Comparison of ENCODE assay signal across 9 cellular contexts in genomic region chr11:36408476-36409136, GRCh38.
A peak's percentile ranks its signal among the peaks of the same experiment; 100 is the strongest.
DNase-seq lines count a peak whose midpoint lies in the region; ATAC-seq and TF ChIP-seq lines count a peak whose summit lies in the region.
"Had no signal": no experiment of that assay in that cellular context is flagged by ENCODE, and none has a peak within 500 bp of the region (broad histone marks: within the 10 kb centered on the region; RNA-seq: fewer than 3 reads in every experiment).

No MANE protein-coding gene starts in this region.

- no peaks in the 10 kb centered on the region for H3K9me3 Mint-ChIP-seq in activated naive CD4-positive, alpha-beta T cell treated with anti-CD3 and anti-CD28 coated beads, Interleukin-2, amount 10 ng/mL, durations not matched to agents 7 days and 5 days
- H3K9me3 Mint-ChIP-seq in activated T-helper 17 cell treated with anti-CD3 and anti-CD28 coated beads, Interleukin-2, amount 50 U/mL, for 72 hours, result no peaks in the 10 kb centered on the region
- H3K9me3 Mint-ChIP-seq in progenitor cell of endocrine pancreas (ENCODE audit: low read depth), result no peaks in the 10 kb centered on the region

- H3K27me3 ChIP-seq in subcutaneous abdominal adipose tissue (ENCODE audit: control insufficient read depth in 5 of 5, insufficient read depth in 4 of 5, low read length in 5 of 5) (no peaks in the 10 kb centered on the region), SK-N-SH (ENCODE audit: insufficient read depth) (no peaks in the 10 kb centered on the region)

- H4K20me1 ChIP-seq in SK-N-SH (ENCODE audit: insufficient read depth), result no peaks in the 10 kb centered on the region

- no peaks in the 10 kb centered on the region for H3K27me3 Mint-ChIP-seq in activated naive CD4-positive, alpha-beta T cell treated with anti-CD3 and anti-CD28 coated beads, Interleukin-2, amount 10 ng/mL, durations not matched to agents 7 days and 5 days
- no peaks in the 10 kb centered on the region for H3K27me3 Mint-ChIP-seq in activated T-helper 17 cell treated with anti-CD3 and anti-CD28 coated beads, Interleukin-2, amount 50 U/mL, for 72 hours
- peaks cover 5% of the 10 kb centered on the region for H3K27me3 Mint-ChIP-seq in progenitor cell of endocrine pancreas

- H3K9me2 ChIP-seq in SK-N-SH, result no peaks in the 10 kb centered on the region

- no peak overlapping the region for H3K4me2 ChIP-seq in SK-N-SH

- no peaks in the 10 kb centered on the region for H3F3A ChIP-seq in SK-N-SH (replicated peaks; ENCODE audit: insufficient read depth)

- no peak for DNase-seq in activated naive CD4-positive, alpha-beta T cell treated with anti-CD3 and anti-CD28 coated beads, Interleukin-2, amount 10 ng/mL, durations not matched to agents 7 days and 5 days
- DNase-seq in activated naive CD4-positive, alpha-beta T cell treated with anti-CD3 and anti-CD28 coated beads, Interleukin-2, amount 50 U/mL, for 16 hours, result no peak
- DNase-seq in inferior parietal cortex (ENCODE audit: extremely low spot score), result peak; percentile 47
- DNase-seq in progenitor cell of endocrine pancreas (ENCODE audit: low spot score, unreplicated experiment), result no peak
- DNase-seq in SK-N-SH, result no peak
- DNase-seq: NCI-H2107 had no signal

- H3K4me3 ChIP-seq in subcutaneous abdominal adipose tissue (ENCODE audit: low read depth in 1 of 5, low read length in 5 of 5) (peak overlapping the region in 1 of 5 donors; percentile 5), SK-N-SH (ENCODE audit: low read depth in 2 of 2, low read length in 1 of 2) (no peak overlapping the region)

- H3K79me2 ChIP-seq in SK-N-SH (ENCODE audit: insufficient read depth), result no peaks in the 10 kb centered on the region

- CTCF ChIA-PET in activated naive CD4-positive, alpha-beta T cell treated with anti-CD3 and anti-CD28 coated beads, Interleukin-2, amount 10 ng/mL, durations not matched to agents 7 days and 5 days (lab: Charles Lee), result no interaction called here
- CTCF ChIA-PET in SK-N-SH (lab: Yijun Ruan, JAX), result no interaction called here

- peaks cover 3% of the 10 kb centered on the region for H3K36me3 Mint-ChIP-seq in activated naive CD4-positive, alpha-beta T cell treated with anti-CD3 and anti-CD28 coated beads, Interleukin-2, amount 10 ng/mL, durations not matched to agents 7 days and 5 days
- H3K36me3 Mint-ChIP-seq in activated T-helper 17 cell treated with anti-CD3 and anti-CD28 coated beads, Interleukin-2, amount 50 U/mL, for 72 hours (ENCODE audit: low read depth), result peaks cover 3% of the 10 kb centered on the region
- H3K36me3 Mint-ChIP-seq in progenitor cell of endocrine pancreas (ENCODE audit: insufficient read depth), result no peaks in the 10 kb centered on the region

- TF ChIP-seq CTCF in progenitor cell of endocrine pancreas (IDR thresholded peaks at IDR 0.05; ENCODE audit: unreplicated experiment) (no peak), SK-N-SH (IDR thresholded peaks at IDR 0.05) (no peak)

- TF ChIP-seq RAD21 in SK-N-SH (IDR thresholded peaks at IDR 0.05; ENCODE audit: low read length), result no peak

- 67% methylated on average over 6 of the region's 6 CpGs for WGBS in SK-N-SH (ENCODE audit: low lambda C conversion rate)

- no peak for ATAC-seq in activated T-helper 17 cell treated with anti-CD3 and anti-CD28 coated beads, Interleukin-2, amount 50 U/mL, for 72 hours (replicated peaks)
- no peak for ATAC-seq in HG03460 (IDR thresholded peaks at IDR 0.05; ENCODE audit: unreplicated experiment)

- H3K9ac ChIP-seq in subcutaneous abdominal adipose tissue (ENCODE audit: low read length in 5 of 5), result no peak overlapping the region
- no peak overlapping the region for H3K9ac ChIP-seq in SK-N-SH

- POLR2A ChIA-PET in SK-N-SH (lab: Yijun Ruan, JAX), result no interaction called here

- H3K4me1 ChIP-seq in subcutaneous abdominal adipose tissue (ENCODE audit: control insufficient read depth in 5 of 5, insufficient read depth in 5 of 5, low read length in 5 of 5) (peaks cover 3 to 45% (median 34%) of the 10 kb centered on the region in 5 donors), SK-N-SH (ENCODE audit: control insufficient read depth in 1 of 2, insufficient read depth in 2 of 2, low read depth in 1 of 2, low read length in 1 of 2) (no peaks in the 10 kb centered on the region)

- no peak overlapping the region for H2AFZ ChIP-seq in SK-N-SH (ENCODE audit: low read depth)

- no peak for TF ChIP-seq EP300 in SK-N-SH (IDR thresholded peaks at IDR 0.05; ENCODE audit: borderline replicate concordance in 1 of 2, low read depth in 1 of 2, low read length in 1 of 2)

- peaks cover 55% of the 10 kb centered on the region for H3K4me1 Mint-ChIP-seq in activated naive CD4-positive, alpha-beta T cell treated with anti-CD3 and anti-CD28 coated beads, Interleukin-2, amount 10 ng/mL, durations not matched to agents 7 days and 5 days
- H3K4me1 Mint-ChIP-seq in activated T-helper 17 cell treated with anti-CD3 and anti-CD28 coated beads, Interleukin-2, amount 50 U/mL, for 72 hours, result peaks cover 35% of the 10 kb centered on the region
- H3K4me1 Mint-ChIP-seq in progenitor cell of endocrine pancreas (ENCODE audit: low read depth), result peaks cover 4% of the 10 kb centered on the region

- H3K27ac Mint-ChIP-seq in activated naive CD4-positive, alpha-beta T cell treated with anti-CD3 and anti-CD28 coated beads, Interleukin-2, amount 10 ng/mL, durations not matched to agents 7 days and 5 days, result peak overlapping the region; percentile 87
- peak overlapping the region; percentile 82 for H3K27ac Mint-ChIP-seq in activated T-helper 17 cell treated with anti-CD3 and anti-CD28 coated beads, Interleukin-2, amount 50 U/mL, for 72 hours
- H3K27ac Mint-ChIP-seq in progenitor cell of endocrine pancreas, result no peak overlapping the region

- no peaks in the 10 kb centered on the region for H3K9me3 ChIP-seq in subcutaneous abdominal adipose tissue (ENCODE audit: control insufficient read depth in 5 of 5, low read length in 5 of 5)
- H3K9me3 ChIP-seq in SK-N-SH, result no peaks in the 10 kb centered on the region

- H3K4me3 Mint-ChIP-seq in activated naive CD4-positive, alpha-beta T cell treated with anti-CD3 and anti-CD28 coated beads, Interleukin-2, amount 10 ng/mL, durations not matched to agents 7 days and 5 days, result peak overlapping the region; percentile 25
- H3K4me3 Mint-ChIP-seq in activated T-helper 17 cell treated with anti-CD3 and anti-CD28 coated beads, Interleukin-2, amount 50 U/mL, for 72 hours, result peak overlapping the region; percentile 77
- no peak overlapping the region for H3K4me3 Mint-ChIP-seq in progenitor cell of endocrine pancreas (ENCODE audit: low read depth)

- H3K27ac ChIP-seq in subcutaneous abdominal adipose tissue (ENCODE audit: low read depth, low read length) (peak overlapping the region; percentile 30), SK-N-SH (ENCODE audit: low read depth in 2 of 2, low read length in 1 of 2) (no peak overlapping the region)

- H3K36me3 ChIP-seq in subcutaneous abdominal adipose tissue (ENCODE audit: control insufficient read depth in 5 of 5, insufficient read depth in 5 of 5, low read length in 5 of 5) (peaks cover 3 to 32% (median 27%) of the 10 kb centered on the region in 5 donors), SK-N-SH (replicated peaks in 1 of 2; ENCODE audit: control insufficient read depth in 1 of 2, insufficient read depth in 2 of 2, low read length in 1 of 2) (no peaks in the 10 kb centered on the region)

TF ChIP-seq in SK-N-SH, 30 proteins besides CTCF, POLR2A, EP300 and RAD21 (continues in another document):
- TF ChIP-seq YY1 (IDR thresholded peaks at IDR 0.05; ENCODE audit: low read depth) (no peak), USF1 (IDR thresholded peaks at IDR 0.05; ENCODE audit: borderline replicate concordance, low read depth) (no peak), FOXM1 (IDR thresholded peaks at IDR 0.05; ENCODE audit: low read depth) (no peak), FOSL2 (IDR thresholded peaks at IDR 0.05; ENCODE audit: borderline replicate concordance, low read depth) (no peak), TEAD4 (IDR thresholded peaks at IDR 0.05; ENCODE audit: borderline replicate concordance, insufficient read depth) (no peak), CHD2 (IDR thresholded peaks at IDR 0.05; ENCODE audit: low read length, partially characterized antibody) (no peak), SIN3A (IDR thresholded peaks at IDR 0.05; ENCODE audit: borderline replicate concordance, low read depth, low read length) (no peak), RXRA (IDR thresholded peaks at IDR 0.05; ENCODE audit: borderline replicate concordance, low read depth) (no peak), EZH2phosphoT487 (IDR thresholded peaks at IDR 0.05; ENCODE audit: borderline replicate concordance, low read depth) (no peak), MEF2A (IDR thresholded peaks at IDR 0.05; ENCODE audit: borderline replicate concordance, low read depth) (no peak), REST (IDR thresholded peaks at IDR 0.05; ENCODE audit: low read depth, low read length) (no peak)
